ENCODE assay signal across 14 cellular contexts in the genomic region with DNA sequence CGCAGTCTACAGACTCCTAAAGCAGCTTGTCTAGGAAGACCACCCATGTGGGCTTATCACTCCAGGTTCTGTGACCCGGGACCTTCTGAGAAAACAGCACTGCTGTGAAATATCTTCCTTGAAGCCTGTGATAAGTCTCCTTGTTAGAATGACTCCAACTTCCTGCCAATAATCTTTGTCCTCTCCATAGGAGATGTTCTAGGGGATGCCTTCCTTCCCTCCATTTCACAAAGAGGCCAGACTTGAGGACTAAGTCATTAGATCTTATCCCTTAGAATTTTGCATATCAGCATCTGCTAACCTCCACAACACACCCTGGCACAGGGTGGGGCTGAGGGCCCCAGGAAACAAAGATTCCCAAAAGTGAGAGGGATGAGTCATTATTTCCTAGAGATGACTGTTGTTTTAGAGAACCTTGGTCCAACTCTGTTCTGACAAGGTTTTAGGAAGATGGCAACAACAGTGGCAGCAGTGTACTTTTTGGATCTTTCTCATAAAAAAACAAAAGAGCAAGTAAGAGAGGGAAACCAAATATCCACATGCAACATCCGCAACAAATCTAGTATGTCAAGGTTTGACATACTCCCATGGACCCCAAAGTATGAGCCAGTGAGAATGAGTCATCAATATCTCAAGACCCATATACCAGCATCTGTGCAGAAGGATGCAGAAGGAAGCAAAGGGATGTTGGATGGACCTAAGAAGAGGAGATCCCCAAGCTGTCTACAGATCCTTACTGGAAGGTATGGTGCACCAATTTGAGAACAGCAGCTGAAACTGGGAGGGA. TPM values are rescaled to one million over a fixed set of nuclear protein-coding genes. Genes with fewer than 3 reads are reported as not detected.
DNase-seq lines count a peak whose midpoint lies in the region; ATAC-seq and TF ChIP-seq lines count a peak whose summit lies in the region.
"Had no signal": no experiment of that assay in that cellular context is flagged by ENCODE, and none has a peak within 500 bp of the region (broad histone marks: within the 10 kb centered on the region; RNA-seq: fewer than 3 reads in every experiment).

No MANE protein-coding gene starts in this region.

- H2AFZ ChIP-seq in PC-9, result no peak overlapping the region

- H3K36me3 ChIP-seq in mesendoderm (ENCODE audit: control insufficient read depth, insufficient read depth, low read length) (peaks cover 1% of the 10 kb centered on the region), body of pancreas (replicated peaks in 1 of 2; ENCODE audit: insufficient read depth in 1 of 2, low read depth in 2 of 2) (no peaks in the 10 kb centered on the region), PC-9 (ENCODE audit: low read depth) (no peaks in the 10 kb centered on the region)
- H3K36me3 ChIP-seq: suprapubic skin had no signal

- H2BK15ac ChIP-seq in mesendoderm (replicated peaks; ENCODE audit: low read depth), result no peak overlapping the region

- intact Hi-C loops in activated T-helper 1 cell treated with anti-CD3 and anti-CD28 coated beads, Interleukin-12 subunit alpha, Interleukin-12 subunit beta, Interleukin-2, Interleukin-4 antibody, amounts not matched to agents 30 ng/mL and 10 ng/mL and 1 ng/mL, durations not matched to agents 14 hours and 24 hours and 36 hours (cut with micrococcal nuclease), result no loop called here
- intact Hi-C loops in body of pancreas (cut with DNase I), result no loop called here
- intact Hi-C loops in PC-9 (cut with micrococcal nuclease; ENCODE audit: unreplicated experiment), result no loop called here

- no peak overlapping the region for H2BK120ac ChIP-seq in mesendoderm (ENCODE audit: low read depth, low read length)

- H3K4me1 ChIP-seq in mesendoderm (ENCODE audit: control insufficient read depth, low read depth, low read length), result peaks cover 12% of the 10 kb centered on the region
- H3K4me1 ChIP-seq in body of pancreas, result peaks cover 9% of the 10 kb centered on the region
- H3K4me1 ChIP-seq in PC-9 (replicated peaks; ENCODE audit: insufficient read depth), result no peaks in the 10 kb centered on the region

- H3K27me3 ChIP-seq in mesendoderm (ENCODE audit: insufficient read depth, low read length, poor library complexity) (no peaks in the 10 kb centered on the region), body of pancreas (no peaks in the 10 kb centered on the region), PC-9 (ENCODE audit: insufficient read depth, low read depth) (no peaks in the 10 kb centered on the region)
- H3K27me3 ChIP-seq: suprapubic skin had no signal

- no peak overlapping the region for H3K4me3 ChIP-seq in mesendoderm (ENCODE audit: low read length)
- H3K4me3 ChIP-seq in body of pancreas, result no peak overlapping the region
- no peak overlapping the region for H3K4me3 ChIP-seq in PC-9
- H3K4me3 ChIP-seq: gastroesophageal sphincter, SK-N-MC had no signal

- no peak overlapping the region for H3K18ac ChIP-seq in mesendoderm (ENCODE audit: low read length)

- H4K8ac ChIP-seq in mesendoderm (ENCODE audit: low read depth, low read length), result no peak overlapping the region

- no peaks in the 10 kb centered on the region for H3K9me3 Mint-ChIP-seq in activated T-helper 1 cell treated with anti-CD3 and anti-CD28 coated beads, Interleukin-12 subunit alpha, Interleukin-12 subunit beta, Interleukin-2, Interleukin-4 antibody, amounts not matched to agents 30 ng/mL and 10 ng/mL and 1 ng/mL, durations not matched to agents 14 hours and 24 hours and 36 hours

- no peak overlapping the region for H3K9ac ChIP-seq in mesendoderm (ENCODE audit: low read length)

- H3K4ac ChIP-seq in mesendoderm (ENCODE audit: low read depth, low read length), result no peak overlapping the region

- H3K27ac ChIP-seq in mesendoderm (ENCODE audit: low read depth, low read length) (peak overlapping the region; percentile 50), body of pancreas (no peak overlapping the region), PC-9 (no peak overlapping the region)
- H3K27ac ChIP-seq: SK-N-MC had no signal

- peak overlapping the region; percentile 44 for H2BK5ac ChIP-seq in mesendoderm (ENCODE audit: low read length)

- H4K5ac ChIP-seq in mesendoderm (ENCODE audit: low read length), result no peak overlapping the region

- WGBS in mesendoderm (ENCODE audit: extremely low coverage, insufficient coverage, low lambda C conversion rate), result no CpG with 5 or more reads among the region's 3 CpGs
- WGBS in body of pancreas, 2 donors, result 72 to 84% methylated on average over 3 of the region's 3 CpGs

- H3K36me3 Mint-ChIP-seq in activated T-helper 1 cell treated with anti-CD3 and anti-CD28 coated beads, Interleukin-12 subunit alpha, Interleukin-12 subunit beta, Interleukin-2, Interleukin-4 antibody, amounts not matched to agents 30 ng/mL and 10 ng/mL and 1 ng/mL, durations not matched to agents 14 hours and 24 hours and 36 hours (ENCODE audit: low read depth), result peaks cover 19% of the 10 kb centered on the region
- H3K36me3 Mint-ChIP-seq: activated naive CD8-positive, alpha-beta T cell had no signal

- H3K9me2 ChIP-seq in PC-9 (ENCODE audit: insufficient read depth), result no peaks in the 10 kb centered on the region

- no peaks in the 10 kb centered on the region for H3K79me1 ChIP-seq in mesendoderm (ENCODE audit: low read length)

- TF ChIP-seq POLR2A in body of pancreas (IDR thresholded peaks at IDR 0.05), result no peak

- H3K4me1 Mint-ChIP-seq in activated T-helper 1 cell treated with anti-CD3 and anti-CD28 coated beads, Interleukin-12 subunit alpha, Interleukin-12 subunit beta, Interleukin-2, Interleukin-4 antibody, amounts not matched to agents 30 ng/mL and 10 ng/mL and 1 ng/mL, durations not matched to agents 14 hours and 24 hours and 36 hours (ENCODE audit: low read depth), result peaks cover 47% of the 10 kb centered on the region

- no TSS peak for BruUV-seq in PC-9 (replicated peaks; lab: Mats Ljungman, UMichigan)

- no peak overlapping the region for H3K23ac ChIP-seq in mesendoderm (ENCODE audit: low read length)

- CTCF ChIA-PET in PC-9 (lab: Charles Lee), result no interaction called here

- no peak overlapping the region for H3K4me3 Mint-ChIP-seq in activated T-helper 1 cell treated with anti-CD3 and anti-CD28 coated beads, Interleukin-12 subunit alpha, Interleukin-12 subunit beta, Interleukin-2, Interleukin-4 antibody, amounts not matched to agents 30 ng/mL and 10 ng/mL and 1 ng/mL, durations not matched to agents 14 hours and 24 hours and 36 hours
- H3K4me3 Mint-ChIP-seq: activated naive CD8-positive, alpha-beta T cell had no signal

- peak; percentile 45 for DNase-seq in CD1c-positive myeloid dendritic cell (ENCODE audit: extremely low spot score)
- peak; percentile 66 for DNase-seq in ELR (ENCODE audit: low read depth)
- no peak for DNase-seq in activated T-helper 1 cell treated with anti-CD3 and anti-CD28 coated beads, Interleukin-12 subunit alpha, Interleukin-12 subunit beta, Interleukin-2, Interleukin-4 antibody, amounts not matched to agents 30 ng/mL and 10 ng/mL and 1 ng/mL, durations not matched to agents 14 hours and 24 hours and 36 hours (ENCODE audit: low spot score)
- peak; percentile 90 for DNase-seq in mesendoderm
- DNase-seq in NCI-H1694 treated with DMSO at 0.1 percent for 48 hours (lab: John Stamatoyannopoulos, UW), result no peak
- no peak for DNase-seq in body of pancreas
- no peak for DNase-seq in PC-9
- DNase-seq: islet precursor cell, NCI-H187 treated with DMSO at 0.1 percent for 48 hours, NCI-H82 had no signal

- TF ChIP-seq CTCF in body of pancreas (IDR thresholded peaks at IDR 0.05) (no peak), PC-9 (conservative IDR thresholded peaks at IDR 0.05) (no peak)

- H3K4me2 ChIP-seq in mesendoderm (ENCODE audit: low read length) (no peak overlapping the region), PC-9 (no peak overlapping the region)

- no peaks in the 10 kb centered on the region for H4K20me1 ChIP-seq in PC-9 (ENCODE audit: insufficient read depth)

- peak overlapping the region; percentile 56 for H3K27ac Mint-ChIP-seq in activated T-helper 1 cell treated with anti-CD3 and anti-CD28 coated beads, Interleukin-12 subunit alpha, Interleukin-12 subunit beta, Interleukin-2, Interleukin-4 antibody, amounts not matched to agents 30 ng/mL and 10 ng/mL and 1 ng/mL, durations not matched to agents 14 hours and 24 hours and 36 hours
- H3K27ac Mint-ChIP-seq: activated naive CD8-positive, alpha-beta T cell had no signal

- no peak for ATAC-seq in body of pancreas

- POLR2A ChIA-PET in PC-9 (lab: Charles Lee; ENCODE audit: unreplicated experiment), result no interaction called here

- H3K79me2 ChIP-seq in mesendoderm (ENCODE audit: control insufficient read depth, insufficient read depth, low read length) (no peaks in the 10 kb centered on the region), PC-9 (ENCODE audit: low read depth) (no peaks in the 10 kb centered on the region)

- H3K9me3 ChIP-seq in body of pancreas (no peaks in the 10 kb centered on the region), PC-9 (ENCODE audit: insufficient read depth, low read depth) (no peaks in the 10 kb centered on the region)
- H3K9me3 ChIP-seq: gastroesophageal sphincter, suprapubic skin had no signal

- H3K56ac ChIP-seq in mesendoderm (ENCODE audit: low read length), result peak overlapping the region; percentile 39

- peak overlapping the region; percentile 25 for H2AK5ac ChIP-seq in mesendoderm (ENCODE audit: low read length)

- peaks cover 5% of the 10 kb centered on the region for H3K27me3 Mint-ChIP-seq in activated T-helper 1 cell treated with anti-CD3 and anti-CD28 coated beads, Interleukin-12 subunit alpha, Interleukin-12 subunit beta, Interleukin-2, Interleukin-4 antibody, amounts not matched to agents 30 ng/mL and 10 ng/mL and 1 ng/mL, durations not matched to agents 14 hours and 24 hours and 36 hours (ENCODE audit: insufficient read depth)
- H3K27me3 Mint-ChIP-seq: activated naive CD8-positive, alpha-beta T cell had no signal

- H3F3A ChIP-seq in PC-9 (ENCODE audit: insufficient read depth, low read depth), result no peaks in the 10 kb centered on the region; the same call in 1 of the 2 replicates

RNA-seq across cellular contexts. Expression of a gene that starts 6.0 kb away (rescaled TPM):
- total RNA-seq in activated T-helper 1 cell treated with anti-CD3 and anti-CD28 coated beads, Interleukin-12 subunit alpha, Interleukin-12 subunit beta, Interleukin-2, Interleukin-4 antibody, amounts not matched to agents 30 ng/mL and 10 ng/mL and 1 ng/mL, durations not matched to agents 14 hours and 24 hours and 36 hours, result 10.1 and 11.1 TPM in 2 replicates
- 4.5 TPM for polyA plus RNA-seq in mesendoderm (2013, experiment 1 of 2)
- polyA plus RNA-seq in mesendoderm (2013, experiment 2 of 2), result 4.4 TPM
- total RNA-seq in body of pancreas (1 to 10 TPM; 3.6 to 9.1 TPM), PC-9 (2021) (10.3 and 16.4 TPM in 2 replicates)

RNA-seq across cellular contexts. Expression of a gene that starts 7.4 kb away (rescaled TPM):
- total RNA-seq in activated T-helper 1 cell treated with anti-CD3 and anti-CD28 coated beads, Interleukin-12 subunit alpha, Interleukin-12 subunit beta, Interleukin-2, Interleukin-4 antibody, amounts not matched to agents 30 ng/mL and 10 ng/mL and 1 ng/mL, durations not matched to agents 14 hours and 24 hours and 36 hours, result 8.9 and 10.3 TPM in 2 replicates
- 3.4 TPM for polyA plus RNA-seq in mesendoderm (2013, experiment 1 of 2)
- 3.2 TPM for polyA plus RNA-seq in mesendoderm (2013, experiment 2 of 2)
- total RNA-seq in body of pancreas (10 to 100 TPM; 10.9 to 31.3 TPM), PC-9 (2021) (15.0 and 26.1 TPM in 2 replicates)

RNA-seq across cellular contexts. Expression of a gene that starts 9.6 kb away (rescaled TPM):
- total RNA-seq in activated T-helper 1 cell treated with anti-CD3 and anti-CD28 coated beads, Interleukin-12 subunit alpha, Interleukin-12 subunit beta, Interleukin-2, Interleukin-4 antibody, amounts not matched to agents 30 ng/mL and 10 ng/mL and 1 ng/mL, durations not matched to agents 14 hours and 24 hours and 36 hours, result 18.1 and 18.7 TPM in 2 replicates
- polyA plus RNA-seq in mesendoderm (2013, experiment 1 of 2), result not detected
- polyA plus RNA-seq in mesendoderm (2013, experiment 2 of 2), result 0.03 TPM
- total RNA-seq in body of pancreas (10 to 100 TPM; 19.1 to 34.0 TPM), PC-9 (2021) (not detected in 2 replicates)

RNA-seq across cellular contexts. Expression of a gene that starts 17.5 kb away (rescaled TPM):
- 0.93 and 1.5 TPM in 2 replicates for total RNA-seq in activated T-helper 1 cell treated with anti-CD3 and anti-CD28 coated beads, Interleukin-12 subunit alpha, Interleukin-12 subunit beta, Interleukin-2, Interleukin-4 antibody, amounts not matched to agents 30 ng/mL and 10 ng/mL and 1 ng/mL, durations not matched to agents 14 hours and 24 hours and 36 hours
- 0.06 TPM for polyA plus RNA-seq in mesendoderm (2013, experiment 1 of 2)
- 0.08 TPM for polyA plus RNA-seq in mesendoderm (2013, experiment 2 of 2)
- total RNA-seq in body of pancreas, result 10 to 100 TPM; 10.6 to 14.8 TPM
- total RNA-seq in PC-9 (2021), result 1.8 and 2.0 TPM in 2 replicates

RNA-seq across cellular contexts. Expression of a gene that starts 17.7 kb away (rescaled TPM):
- 49.3 and 52.6 TPM in 2 replicates for total RNA-seq in activated T-helper 1 cell treated with anti-CD3 and anti-CD28 coated beads, Interleukin-12 subunit alpha, Interleukin-12 subunit beta, Interleukin-2, Interleukin-4 antibody, amounts not matched to agents 30 ng/mL and 10 ng/mL and 1 ng/mL, durations not matched to agents 14 hours and 24 hours and 36 hours
- 14.9 TPM for polyA plus RNA-seq in mesendoderm (2013, experiment 1 of 2)
- 14.8 TPM for polyA plus RNA-seq in mesendoderm (2013, experiment 2 of 2)
- total RNA-seq in body of pancreas (10 to 100 TPM; 10.6 to 12.2 TPM), PC-9 (2021) (24.4 and 31.1 TPM in 2 replicates)

Comparison
In these comparisons a context has a peak if more than half of its experiments do, and no peak if none do; other contexts are left out.
1. DNase-seq: peak in CD1c-positive myeloid dendritic cell (single experiment), ELR (single experiment) and mesendoderm (single experiment); none in activated T-helper 1 cell treated with anti-CD3 and anti-CD28 coated beads, Interleukin-12 subunit alpha, Interleukin-12 subunit beta, Interleukin-2, Interleukin-4 antibody, amounts not matched to agents 30 ng/mL and 10 ng/mL and 1 ng/mL, durations not matched to agents 14 hours and 24 hours and 36 hours (single experiment), NCI-H1694 treated with DMSO at 0.1 percent for 48 hours (single experiment), body of pancreas (0 of 4) and PC-9 (0 of 2).
2. RNA of a gene that starts 9.6 kb away (total RNA-seq): 19.1 to 34.0 TPM in body of pancreas and 18.1 to 18.7 TPM in activated T-helper 1 cell treated with anti-CD3 and anti-CD28 coated beads, Interleukin-12 subunit alpha, Interleukin-12 subunit beta, Interleukin-2, Interleukin-4 antibody, amounts not matched to agents 30 ng/mL and 10 ng/mL and 1 ng/mL, durations not matched to agents 14 hours and 24 hours and 36 hours; not detected in PC-9; every median in the first group is over 10 times any median in the second.